Comparison of ENCODE assay signal across 10 cellular contexts in the genomic region with DNA sequence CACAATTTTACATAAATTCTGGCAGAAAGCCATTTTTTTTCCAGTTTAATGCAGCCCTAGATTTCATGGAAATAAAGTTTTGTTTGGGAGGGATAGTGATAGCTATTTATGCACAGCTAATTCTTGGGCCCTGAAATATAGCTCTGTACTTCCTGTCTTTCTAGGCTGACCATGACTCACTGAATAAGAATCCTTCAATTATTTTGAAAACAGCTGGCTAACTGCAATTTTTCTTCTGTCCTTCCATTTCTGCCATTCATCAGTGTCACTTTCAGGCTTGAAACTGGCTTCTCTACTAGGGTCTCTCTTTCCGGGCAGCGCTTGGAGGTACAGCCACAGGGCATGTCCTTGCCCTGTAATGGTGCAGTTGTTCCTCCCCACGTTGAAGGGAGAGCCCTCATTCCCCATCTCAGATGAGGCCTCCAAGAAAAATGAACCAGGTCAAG.
DNase-seq lines count a peak whose midpoint lies in the region; ATAC-seq and TF ChIP-seq lines count a peak whose summit lies in the region.
"Had no signal": no experiment of that assay in that cellular context is flagged by ENCODE, and none has a peak within 500 bp of the region (broad histone marks: within the 10 kb centered on the region; RNA-seq: fewer than 3 reads in every experiment).

No MANE protein-coding gene starts in this region.

- no peak overlapping the region for H3K27ac Mint-ChIP-seq in CD8-positive, alpha-beta T cell
- H3K27ac Mint-ChIP-seq: IgD-negative memory B cell; natural killer cell treated with Interleukin-12 subunit alpha and Interleukin-12 subunit beta and Interleukin-15 and Interleukin-18, amount 100 ng/mL, for 72 hours had no signal

- H3K4me1 ChIP-seq in tibial artery = peaks cover 0 to 60% (median 40%) of the 10 kb centered on the region in 4 donors
- H3K4me1 ChIP-seq in CD8-positive, alpha-beta T cell (ENCODE audit: insufficient read depth, low read length) = no peaks in the 10 kb centered on the region

- in situ Hi-C loops in astrocyte of the spinal cord (cut with HindIII; ENCODE audit: low sequenced_read_pairs) = no loop called here

- CTCF ChIA-PET in CD8-positive, alpha-beta T cell (lab: Charles Lee) = no interaction called here

- TF ChIP-seq CTCF in astrocyte of the spinal cord (IDR thresholded peaks at IDR 0.05; ENCODE audit: low read depth, low read length) (no peak), tibial artery (IDR thresholded peaks at IDR 0.05) (no peak)
- TF ChIP-seq CTCF in CD8-positive, alpha-beta T cell (IDR thresholded peaks at IDR 0.05) = no peak

- no peaks in the 10 kb centered on the region for H3K36me3 ChIP-seq in tibial artery
- no peaks in the 10 kb centered on the region for H3K36me3 ChIP-seq in CD8-positive, alpha-beta T cell (ENCODE audit: insufficient read depth, low read length)

- H3K27ac ChIP-seq in tibial artery = peak overlapping the region; percentile 44 to 64
- H3K27ac ChIP-seq in CD8-positive, alpha-beta T cell (ENCODE audit: low read depth, low read length) = no peak overlapping the region

- H3K9me3 ChIP-seq in tibial artery = peaks cover 0 to 6% (median 1%) of the 10 kb centered on the region in 3 donors
- H3K9me3 ChIP-seq in CD8-positive, alpha-beta T cell (ENCODE audit: low read length) = no peaks in the 10 kb centered on the region

- ATAC-seq in CD8-positive, alpha-beta T cell = no peak
- ATAC-seq: natural killer cell treated with Interleukin-12 subunit alpha and Interleukin-12 subunit beta and Interleukin-15 and Interleukin-18, amount 100 ng/mL, for 72 hours had no signal

- DNase-seq in HS-5 (ENCODE audit: low read depth) (peak; percentile 58), astrocyte of the spinal cord (ENCODE audit: low read depth, low spot score) (peak; percentile 84), iris pigment epithelial cell (ENCODE audit: low read depth) (peak; percentile 87), tibial artery (no peak), anterior cingulate cortex (lab: John Stamatoyannopoulos, UW) (no peak), globus pallidus (ENCODE audit: low spot score) (no peak)
- no peak for DNase-seq in CD8-positive, alpha-beta T cell
- DNase-seq: activated CD8-positive, alpha-beta memory T cell treated with anti-CD3 and anti-CD28 coated beads, Interleukin-2, amount 50 U/mL, for 48 hours had no signal

- H3K27me3 Mint-ChIP-seq in CD8-positive, alpha-beta T cell (ENCODE audit: low read depth) = no peaks in the 10 kb centered on the region

- intact Hi-C loops in tibial artery (cut with DNase I; ENCODE audit: low total_unique reads) = no loop called here
- intact Hi-C loops in CD8-positive, alpha-beta T cell (cut with DNase I, micrococcal nuclease) = no loop called here

- no peak overlapping the region for H3K4me3 Mint-ChIP-seq in CD8-positive, alpha-beta T cell
- H3K4me3 Mint-ChIP-seq: IgD-negative memory B cell; natural killer cell treated with Interleukin-12 subunit alpha and Interleukin-12 subunit beta and Interleukin-15 and Interleukin-18, amount 100 ng/mL, for 72 hours had no signal

- POLR2A ChIA-PET in CD8-positive, alpha-beta T cell (lab: Charles Lee) = no interaction called here

- H3K36me3 Mint-ChIP-seq in CD8-positive, alpha-beta T cell = no peaks in the 10 kb centered on the region

- no peaks in the 10 kb centered on the region for H3K27me3 ChIP-seq in tibial artery
- no peaks in the 10 kb centered on the region for H3K27me3 ChIP-seq in CD8-positive, alpha-beta T cell (ENCODE audit: insufficient read depth, low read length)

- H3K9me3 Mint-ChIP-seq in CD8-positive, alpha-beta T cell = peaks cover 4% of the 10 kb centered on the region

- H3K4me1 Mint-ChIP-seq in CD8-positive, alpha-beta T cell (ENCODE audit: low read depth) = no peaks in the 10 kb centered on the region

- H3K4me3 ChIP-seq in astrocyte of the spinal cord (ENCODE audit: low read depth, low read length) = no peak overlapping the region
- H3K4me3 ChIP-seq in tibial artery = no peak overlapping the region
- no peak overlapping the region for H3K4me3 ChIP-seq in CD8-positive, alpha-beta T cell (ENCODE audit: low read depth, low read length)

Comparison
In these comparisons a context has a peak if more than half of its experiments do, and no peak if none do; other contexts are left out.
1. DNase-seq: peak in HS-5 (single experiment), astrocyte of the spinal cord (single experiment) and iris pigment epithelial cell (single experiment); none in tibial artery (0 of 2), anterior cingulate cortex (0 of 58), CD8-positive, alpha-beta T cell (0 of 7) and globus pallidus (single experiment).